30 cellular contexts compared by ENCODE assay signal in the genomic region with DNA sequence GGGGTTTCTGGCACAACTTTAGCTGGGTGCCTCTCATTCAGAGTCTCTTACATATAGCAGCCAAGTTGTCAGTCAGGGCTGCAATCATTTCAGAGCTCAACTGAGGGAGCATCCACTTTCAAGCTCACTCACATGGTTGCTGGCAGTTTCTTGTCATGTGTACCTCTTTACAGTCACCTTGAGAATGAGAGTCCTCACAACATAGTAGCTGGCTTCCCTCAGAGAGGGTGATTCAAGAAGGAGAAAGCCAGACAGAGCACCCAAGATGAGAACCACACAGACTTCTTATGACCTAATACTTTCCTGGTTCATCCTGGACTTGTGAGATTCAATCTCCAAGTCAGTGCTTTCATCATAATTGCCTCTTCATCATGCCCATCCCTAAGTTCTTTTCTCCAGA. TPM values are rescaled to one million over a fixed set of nuclear protein-coding genes. Genes with fewer than 3 reads are reported as not detected.
"Had no signal": no experiment of that assay in that cellular context is flagged by ENCODE, and none has a peak within 500 bp of the region (broad histone marks: within the 10 kb centered on the region; RNA-seq: fewer than 3 reads in every experiment).

No MANE protein-coding gene starts in this region.

- H3K9me3 ChIP-seq: pancreas, prostate gland had no signal

- H3K36me3 Mint-ChIP-seq: mesothelial cell of epicardium; naive thymus-derived CD4-positive, alpha-beta T cell; stimulated activated naive B cell treated with anti-CD40 and anti-IgM and Interleukin-4, amounts not matched to agents 10 μg/mL and 1 μg/mL and 100 μg/mL, for 72 hours had no signal

- H3K9me3 Mint-ChIP-seq: mesothelial cell of epicardium, neural crest cell had no signal

- H3K27ac Mint-ChIP-seq: activated naive CD8-positive, alpha-beta T cell; immature natural killer cell; mesothelial cell of epicardium; naive thymus-derived CD4-positive, alpha-beta T cell; stimulated activated naive B cell treated with anti-CD40 and anti-IgM and Interleukin-4, amounts not matched to agents 10 μg/mL and 1 μg/mL and 100 μg/mL, for 72 hours had no signal

- ATAC-seq: heart left ventricle; left colon; naive thymus-derived CD4-positive, alpha-beta T cell; pancreas; sciatic nerve; stimulated activated naive B cell treated with anti-CD40 and anti-IgM and Interleukin-4, amounts not matched to agents 10 μg/mL and 1 μg/mL and 100 μg/mL, for 72 hours had no signal

- DNase-seq: activated CD4-positive, CD25-positive, alpha-beta regulatory T cell treated with anti-CD3 and anti-CD28 coated beads, Interleukin-2, amount 50 U/mL, for 72 hours; activated effector memory CD4-positive, alpha-beta T cell treated with Interleukin-2 at 50 U/mL for 16 hours; activated T-cell treated with anti-CD3 and anti-CD28 coated beads, Interleukin-2, amount 50 U/mL, for 48 hours; amniotic stem cell; central memory CD4-positive, alpha-beta T cell; foreskin fibroblast; heart left ventricle; hypothalamus; immature natural killer cell; kidney; left colon; naive thymus-derived CD4-positive, alpha-beta T cell; nucleus accumbens; pancreas; retina; stimulated activated CD4-positive, alpha-beta T cell treated with anti-CD3 and anti-CD28 coated beads, Interleukin-12 subunit alpha, Interleukin-12 subunit beta, amount 100 ng/mL, for 4 hours; stimulated activated CD4-positive, alpha-beta T cell treated with anti-CD3 and anti-CD28 coated beads, Interleukin-4, amount 100 ng/mL, for 4 hours; stimulated activated CD8-positive, alpha-beta memory T cell treated with anti-CD3 and anti-CD28 coated beads, Interleukin-4, amount 100 ng/mL, for 48 hours; stimulated activated naive B cell treated with anti-CD40 and anti-IgM and Interleukin-4, amounts not matched to agents 10 μg/mL and 1 μg/mL and 100 μg/mL, for 72 hours had no signal

- H3K27ac ChIP-seq: heart left ventricle, pancreas, prostate gland, SK-N-MC, skin epidermis, tibial nerve, VCaP had no signal

- H3K4me3 Mint-ChIP-seq: activated naive CD8-positive, alpha-beta T cell; immature natural killer cell; mesothelial cell of epicardium; naive thymus-derived CD4-positive, alpha-beta T cell; neural crest cell; stimulated activated naive B cell treated with anti-CD40 and anti-IgM and Interleukin-4, amounts not matched to agents 10 μg/mL and 1 μg/mL and 100 μg/mL, for 72 hours had no signal

- H3K4me3 ChIP-seq: heart left ventricle, pancreas, prostate gland, SK-N-MC, skin epidermis, tibial nerve had no signal

- H3K4me1 ChIP-seq: heart left ventricle, pancreas, prostate gland, tibial nerve had no signal

- H3K27me3 ChIP-seq: heart left ventricle, pancreas, tibial nerve had no signal

- H3K27me3 Mint-ChIP-seq: activated naive CD8-positive, alpha-beta T cell; stimulated activated naive B cell treated with anti-CD40 and anti-IgM and Interleukin-4, amounts not matched to agents 10 μg/mL and 1 μg/mL and 100 μg/mL, for 72 hours had no signal

- H3K4me1 Mint-ChIP-seq: immature natural killer cell; stimulated activated naive B cell treated with anti-CD40 and anti-IgM and Interleukin-4, amounts not matched to agents 10 μg/mL and 1 μg/mL and 100 μg/mL, for 72 hours had no signal

- H3K36me3 ChIP-seq: heart left ventricle, pancreas, prostate gland, tibial nerve had no signal

RNA-seq across cellular contexts. Expression of gene DPT, which starts 57.2 kb away (rescaled TPM):
- total RNA-seq: endothelial cell of umbilical vein; naive thymus-derived CD4-positive, alpha-beta T cell; neural crest cell; T-helper 1 cell treated with Interleukin-12 subunit alpha and Interleukin-12 subunit beta and Interleukin-4 antibody, amounts not matched to agents 30 ng/mL and 1 ng/mL, for 36 hours had no signal
- polyA plus RNA-seq: endothelial cell of umbilical vein; immature natural killer cell; naive thymus-derived CD4-positive, alpha-beta T cell had no signal
